In the genomic region with DNA sequence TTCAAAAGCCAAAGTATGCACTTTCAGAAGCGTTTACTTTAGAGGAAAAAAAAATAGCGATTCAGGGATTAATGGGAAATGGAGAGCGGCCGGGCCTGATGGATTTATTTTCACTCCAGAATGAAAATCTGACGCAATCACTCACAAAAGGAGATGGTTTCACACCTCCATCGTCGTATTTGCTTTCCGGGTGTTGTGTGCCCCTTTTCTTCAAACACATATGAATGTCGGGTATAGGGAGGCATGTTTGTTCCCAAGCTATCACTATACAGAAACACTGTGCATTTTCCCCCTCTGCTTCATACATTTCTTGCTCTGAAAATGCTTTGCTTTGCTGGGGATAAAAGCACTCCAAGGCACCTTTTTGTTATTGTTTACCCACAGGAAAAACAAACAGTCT, we compare ENCODE assay signal across 24 cellular contexts.
"Had no signal": no experiment of that assay in that cellular context is flagged by ENCODE, and none has a peak within 500 bp of the region (broad histone marks: within the 10 kb centered on the region; RNA-seq: fewer than 3 reads in every experiment).

No MANE protein-coding gene starts in this region.

- H3K27ac ChIP-seq: parathyroid adenoma, psoas muscle, stomach, tibial artery, WERI-Rb-1 had no signal

- H3K79me2 ChIP-seq: parathyroid adenoma had no signal

- H3K36me3 ChIP-seq: stomach, tibial artery, WERI-Rb-1 had no signal

- H3K9ac ChIP-seq: parathyroid adenoma had no signal

- H3K4me1 ChIP-seq: parathyroid adenoma, psoas muscle, tibial artery had no signal

- H3K27me3 ChIP-seq: tibial artery had no signal

- H3K4me3 ChIP-seq: psoas muscle, stomach, tibial artery had no signal

- ATAC-seq: activated CD4-positive, CD25-positive, alpha-beta regulatory T cell treated with anti-CD3 and anti-CD28 coated beads, Interleukin-2, amount 50 U/mL, for 24 hours; naive thymus-derived CD4-positive, alpha-beta T cell; psoas muscle; stimulated activated naive B cell treated with anti-CD40 and anti-IgM and Interleukin-4, amounts not matched to agents 10 μg/mL and 1 μg/mL and 100 μg/mL, for 72 hours had no signal

- DNase-seq: activated CD4-positive, alpha-beta memory T cell treated with anti-CD3 and anti-CD28 coated beads, Interleukin-2, amount 10 ng/mL, durations not matched to agents 7 days and 5 days; activated CD4-positive, alpha-beta T cell treated with anti-CD3 and anti-CD28 coated beads, Interleukin-2, amount 10 ng/mL, durations not matched to agents 24 days and 14 days; activated CD8-positive, alpha-beta memory T cell treated with anti-CD3 and anti-CD28 coated beads, Interleukin-2, amount 50 U/mL, for 48 hours; activated gamma-delta T cell; activated naive CD4-positive, alpha-beta T cell treated with anti-CD3 and anti-CD28 coated beads, Interleukin-2, amount 50 U/mL, for 16 hours; activated T-cell treated with anti-CD3 and anti-CD28 coated beads, Interleukin-2, amount 50 U/mL, for 24 hours; amniotic stem cell; caudate nucleus; cortex of kidney; head of caudate nucleus; hypothalamus; midbrain; naive thymus-derived CD4-positive, alpha-beta T cell; occipital lobe; psoas muscle; stimulated activated CD4-positive, alpha-beta T cell treated with anti-CD3 and anti-CD28 coated beads, Interleukin-15, amount 100 ng/mL, for 24 hours; stimulated activated CD4-positive, alpha-beta T cell treated with anti-CD3 and anti-CD28 coated beads, Interleukin-2, amount 100 ng/mL, for 24 hours; stimulated activated naive B cell treated with anti-CD40 and anti-IgM and Interleukin-4, amounts not matched to agents 10 μg/mL and 1 μg/mL and 100 μg/mL, for 72 hours; stomach; T-helper 9 cell; tibial artery; WERI-Rb-1 had no signal
